34 cellular contexts compared by ENCODE assay signal in the genomic region with DNA sequence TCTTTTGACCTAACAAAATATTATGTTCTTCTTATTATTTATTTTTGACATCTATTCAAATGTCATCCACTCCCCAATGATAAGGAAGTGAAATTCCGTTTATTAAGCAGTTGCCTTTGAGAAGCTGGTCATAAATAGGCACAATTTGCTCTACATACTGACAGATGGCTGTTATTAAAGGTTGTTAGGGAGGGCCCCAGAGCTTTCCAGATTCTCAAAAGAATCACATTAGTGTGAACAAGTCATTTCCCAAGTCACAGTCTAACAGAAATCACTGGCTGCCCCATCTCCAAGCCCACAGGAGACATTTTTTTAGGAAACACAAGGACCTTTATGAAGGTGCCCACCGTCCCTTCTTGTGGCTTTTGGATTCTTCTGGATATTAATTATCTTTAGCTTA.
"Had no signal": no experiment of that assay in that cellular context is flagged by ENCODE, and none has a peak within 500 bp of the region (broad histone marks: within the 10 kb centered on the region; RNA-seq: fewer than 3 reads in every experiment).

No MANE protein-coding gene starts in this region.

- H3K4me3 ChIP-seq: MG63 had no signal

- H3K36me3 ChIP-seq: MG63 had no signal

- H3K9me3 ChIP-seq: MG63 had no signal

- H3K27me3 ChIP-seq: MG63 had no signal

- DNase-seq: Karpas-422, Kasumi-1, MG63, MM.1S, MV-4-11, NCI-H1048, NCI-H1092, NCI-H1092 treated with DMSO at 0.1 percent for 48 hours, NCI-H1105, NCI-H1105 treated with DMSO at 0.1 percent for 48 hours, NCI-H1417, NCI-H1417 treated with DMSO at 0.1 percent for 48 hours, NCI-H1436, NCI-H146, NCI-H1694, NCI-H1694 treated with DMSO at 0.1 percent for 48 hours, NCI-H187, NCI-H187 treated with DMSO at 0.1 percent for 48 hours, NCI-H1930, NCI-H2029, NCI-H2029 treated with DMSO at 0.1 percent for 48 hours, NCI-H2081, NCI-H2081 treated with DMSO at 0.1 percent for 48 hours, NCI-H2107, NCI-H2171, NCI-H2171 treated with DMSO at 0.1 percent for 48 hours, NCI-H2227 treated with DMSO at 0.1 percent for 48 hours, NCI-H226, NCI-H345, NCI-H446, NCI-H446 treated with DMSO at 0.1 percent for 48 hours, NCI-H510A, NCI-H510A treated with DMSO at 0.1 percent for 48 hours, NCI-H524 treated with DMSO at 0.1 percent for 48 hours had no signal
